In the genomic region with DNA sequence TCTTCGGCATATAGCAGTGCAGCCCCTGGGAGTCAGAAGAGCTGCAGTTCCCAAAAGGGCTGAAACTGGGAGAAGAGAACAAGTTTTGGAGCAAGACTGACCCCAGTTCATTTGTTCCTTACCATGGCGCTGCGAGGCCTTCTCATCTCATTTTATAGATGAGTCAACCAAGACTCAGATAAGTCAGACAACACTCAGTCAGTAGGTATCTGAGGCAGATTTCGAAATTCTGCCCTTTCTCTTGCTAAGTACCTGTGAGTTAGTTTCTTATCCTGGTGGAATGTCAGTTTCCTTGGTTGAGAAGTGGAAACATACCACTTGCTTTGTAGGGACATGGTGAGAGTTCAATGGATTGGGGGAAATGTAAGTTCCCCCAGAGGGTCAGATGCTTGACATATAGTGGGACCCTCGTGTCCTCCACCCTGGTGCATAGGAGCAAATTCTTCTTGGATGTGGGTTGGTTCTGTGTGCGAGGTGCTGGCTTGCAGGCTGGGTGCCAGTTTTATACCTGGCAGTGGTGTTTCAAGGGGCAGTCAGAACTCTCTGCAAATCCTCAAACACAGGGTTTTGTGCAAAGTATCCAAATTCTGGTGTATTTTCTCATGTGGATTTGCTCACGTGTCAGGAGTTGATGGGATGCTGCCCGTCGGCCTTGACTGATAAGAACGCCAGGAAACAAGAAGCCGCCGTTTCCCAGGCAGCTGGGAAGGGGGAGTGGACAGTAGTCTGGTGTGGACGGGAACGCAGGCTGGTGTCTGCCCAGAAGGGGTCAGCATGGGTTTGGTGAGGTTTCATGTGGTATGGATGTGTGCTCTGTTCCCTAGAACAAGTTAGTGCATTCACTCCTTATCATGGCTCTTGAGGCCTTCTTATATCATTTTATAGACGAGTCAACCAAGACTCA, we compare ENCODE assay signal across 1 cellular context.
TF ChIP-seq lines count a peak whose summit lies in the region.

No MANE protein-coding gene starts in this region.

TF ChIP-seq in HepG2, 621 proteins besides CTCF, POLR2A, EP300 and RAD21 (continued from another document):
- TF ChIP-seq SMAD1 (CRISPR knock-in tag; IDR thresholded peaks at IDR 0.05; ENCODE audit: borderline replicate concordance, low read depth) = no peak
- TF ChIP-seq SPEN (CRISPR knock-in tag; IDR thresholded peaks at IDR 0.05; ENCODE audit: low read depth) = no peak
- TF ChIP-seq, protein P1, sequence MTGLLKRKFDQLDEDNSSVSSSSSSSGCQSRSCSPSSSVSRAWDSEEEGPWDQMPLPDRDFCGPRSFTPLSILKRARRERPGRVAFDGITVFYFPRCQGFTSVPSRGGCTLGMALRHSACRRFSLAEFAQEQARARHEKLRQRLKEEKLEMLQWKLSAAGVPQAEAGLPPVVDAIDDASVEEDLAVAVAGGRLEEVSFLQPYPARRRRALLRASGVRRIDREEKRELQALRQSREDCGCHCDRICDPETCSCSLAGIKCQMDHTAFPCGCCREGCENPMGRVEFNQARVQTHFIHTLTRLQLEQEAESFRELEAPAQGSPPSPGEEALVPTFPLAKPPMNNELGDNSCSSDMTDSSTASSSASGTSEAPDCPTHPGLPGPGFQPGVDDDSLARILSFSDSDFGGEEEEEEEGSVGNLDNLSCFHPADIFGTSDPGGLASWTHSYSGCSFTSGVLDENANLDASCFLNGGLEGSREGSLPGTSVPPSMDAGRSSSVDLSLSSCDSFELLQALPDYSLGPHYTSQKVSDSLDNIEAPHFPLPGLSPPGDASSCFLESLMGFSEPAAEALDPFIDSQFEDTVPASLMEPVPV (CRISPR knock-in tag; IDR thresholded peaks at IDR 0.05) = no peak
- no peak for TF ChIP-seq SP5 (CRISPR knock-in tag; IDR thresholded peaks at IDR 0.05; ENCODE audit: borderline replicate concordance, low read depth)
- TF ChIP-seq ZNF598 (CRISPR knock-in tag; IDR thresholded peaks at IDR 0.05; ENCODE audit: borderline replicate concordance) = 0 out of 2 replicates have a peak, but pooled peaks have one; percentile 17
- TF ChIP-seq, protein P2, sequence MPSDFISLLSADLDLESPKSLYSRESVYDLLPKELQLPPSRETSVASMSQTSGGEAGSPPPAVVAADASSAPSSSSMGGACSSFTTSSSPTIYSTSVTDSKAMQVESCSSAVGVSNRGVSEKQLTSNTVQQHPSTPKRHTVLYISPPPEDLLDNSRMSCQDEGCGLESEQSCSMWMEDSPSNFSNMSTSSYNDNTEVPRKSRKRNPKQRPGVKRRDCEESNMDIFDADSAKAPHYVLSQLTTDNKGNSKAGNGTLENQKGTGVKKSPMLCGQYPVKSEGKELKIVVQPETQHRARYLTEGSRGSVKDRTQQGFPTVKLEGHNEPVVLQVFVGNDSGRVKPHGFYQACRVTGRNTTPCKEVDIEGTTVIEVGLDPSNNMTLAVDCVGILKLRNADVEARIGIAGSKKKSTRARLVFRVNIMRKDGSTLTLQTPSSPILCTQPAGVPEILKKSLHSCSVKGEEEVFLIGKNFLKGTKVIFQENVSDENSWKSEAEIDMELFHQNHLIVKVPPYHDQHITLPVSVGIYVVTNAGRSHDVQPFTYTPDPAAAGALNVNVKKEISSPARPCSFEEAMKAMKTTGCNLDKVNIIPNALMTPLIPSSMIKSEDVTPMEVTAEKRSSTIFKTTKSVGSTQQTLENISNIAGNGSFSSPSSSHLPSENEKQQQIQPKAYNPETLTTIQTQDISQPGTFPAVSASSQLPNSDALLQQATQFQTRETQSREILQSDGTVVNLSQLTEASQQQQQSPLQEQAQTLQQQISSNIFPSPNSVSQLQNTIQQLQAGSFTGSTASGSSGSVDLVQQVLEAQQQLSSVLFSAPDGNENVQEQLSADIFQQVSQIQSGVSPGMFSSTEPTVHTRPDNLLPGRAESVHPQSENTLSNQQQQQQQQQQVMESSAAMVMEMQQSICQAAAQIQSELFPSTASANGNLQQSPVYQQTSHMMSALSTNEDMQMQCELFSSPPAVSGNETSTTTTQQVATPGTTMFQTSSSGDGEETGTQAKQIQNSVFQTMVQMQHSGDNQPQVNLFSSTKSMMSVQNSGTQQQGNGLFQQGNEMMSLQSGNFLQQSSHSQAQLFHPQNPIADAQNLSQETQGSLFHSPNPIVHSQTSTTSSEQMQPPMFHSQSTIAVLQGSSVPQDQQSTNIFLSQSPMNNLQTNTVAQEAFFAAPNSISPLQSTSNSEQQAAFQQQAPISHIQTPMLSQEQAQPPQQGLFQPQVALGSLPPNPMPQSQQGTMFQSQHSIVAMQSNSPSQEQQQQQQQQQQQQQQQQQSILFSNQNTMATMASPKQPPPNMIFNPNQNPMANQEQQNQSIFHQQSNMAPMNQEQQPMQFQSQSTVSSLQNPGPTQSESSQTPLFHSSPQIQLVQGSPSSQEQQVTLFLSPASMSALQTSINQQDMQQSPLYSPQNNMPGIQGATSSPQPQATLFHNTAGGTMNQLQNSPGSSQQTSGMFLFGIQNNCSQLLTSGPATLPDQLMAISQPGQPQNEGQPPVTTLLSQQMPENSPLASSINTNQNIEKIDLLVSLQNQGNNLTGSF (CRISPR knock-in tag; IDR thresholded peaks at IDR 0.05) = no peak
- no peak for TF ChIP-seq ZSCAN20 (CRISPR knock-in tag; IDR thresholded peaks at IDR 0.05; ENCODE audit: borderline replicate concordance)
- no peak for TF ChIP-seq HMGXB3 (CRISPR knock-in tag; IDR thresholded peaks at IDR 0.05; ENCODE audit: borderline replicate concordance)
- TF ChIP-seq, protein P3, sequence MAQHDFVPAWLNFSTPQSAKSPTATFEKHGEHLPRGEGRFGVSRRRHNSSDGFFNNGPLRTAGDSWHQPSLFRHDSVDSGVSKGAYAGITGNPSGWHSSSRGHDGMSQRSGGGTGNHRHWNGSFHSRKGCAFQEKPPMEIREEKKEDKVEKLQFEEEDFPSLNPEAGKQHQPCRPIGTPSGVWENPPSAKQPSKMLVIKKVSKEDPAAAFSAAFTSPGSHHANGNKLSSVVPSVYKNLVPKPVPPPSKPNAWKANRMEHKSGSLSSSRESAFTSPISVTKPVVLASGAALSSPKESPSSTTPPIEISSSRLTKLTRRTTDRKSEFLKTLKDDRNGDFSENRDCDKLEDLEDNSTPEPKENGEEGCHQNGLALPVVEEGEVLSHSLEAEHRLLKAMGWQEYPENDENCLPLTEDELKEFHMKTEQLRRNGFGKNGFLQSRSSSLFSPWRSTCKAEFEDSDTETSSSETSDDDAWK (CRISPR knock-in tag; IDR thresholded peaks at IDR 0.05) = no peak
- TF ChIP-seq HOXA3 (CRISPR knock-in tag; IDR thresholded peaks at IDR 0.05) = no peak; the same call in 1 of the 2 replicates
- TF ChIP-seq RAD51 (IDR thresholded peaks at IDR 0.05; ENCODE audit: borderline replicate concordance) = no peak
- TF ChIP-seq BORCS8-MEF2B (CRISPR knock-in tag; IDR thresholded peaks at IDR 0.05) = no peak
- TF ChIP-seq ZNF709 (CRISPR knock-in tag; IDR thresholded peaks at IDR 0.05) = 0 out of 2 replicates have a peak, but pooled peaks have one; percentile 41
- TF ChIP-seq, protein P4, sequence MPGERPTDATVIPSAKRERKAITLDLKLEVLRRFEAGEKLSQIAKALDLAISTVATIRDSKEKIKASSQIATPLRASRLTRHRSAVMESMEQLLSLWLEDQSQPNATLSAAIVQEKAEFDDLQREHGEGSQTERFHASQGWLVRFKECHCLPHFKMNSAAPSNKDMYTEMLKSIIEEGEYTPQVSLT (CRISPR knock-in tag; IDR thresholded peaks at IDR 0.05; ENCODE audit: borderline replicate concordance, low read depth) = no peak
- TF ChIP-seq HNF4G (IDR thresholded peaks at IDR 0.05; ENCODE audit: borderline replicate concordance, low read depth, low read length) = no peak
- no peak; the same call in 1 of the 2 replicates for TF ChIP-seq HNF4G (CRISPR knock-in tag; IDR thresholded peaks at IDR 0.05; ENCODE audit: borderline replicate concordance, low read depth)
- no peak for TF ChIP-seq RBAK (CRISPR knock-in tag; IDR thresholded peaks at IDR 0.05)
- TF ChIP-seq MXD4 (CRISPR knock-in tag; IDR thresholded peaks at IDR 0.05) = no peak
- no peak for TF ChIP-seq POLR2G (IDR thresholded peaks at IDR 0.05; ENCODE audit: low read depth, low read length)
- no peak for TF ChIP-seq PHF5A (CRISPR knock-in tag; IDR thresholded peaks at IDR 0.05; ENCODE audit: low read depth, unreplicated experiment)
